In the genomic region with DNA sequence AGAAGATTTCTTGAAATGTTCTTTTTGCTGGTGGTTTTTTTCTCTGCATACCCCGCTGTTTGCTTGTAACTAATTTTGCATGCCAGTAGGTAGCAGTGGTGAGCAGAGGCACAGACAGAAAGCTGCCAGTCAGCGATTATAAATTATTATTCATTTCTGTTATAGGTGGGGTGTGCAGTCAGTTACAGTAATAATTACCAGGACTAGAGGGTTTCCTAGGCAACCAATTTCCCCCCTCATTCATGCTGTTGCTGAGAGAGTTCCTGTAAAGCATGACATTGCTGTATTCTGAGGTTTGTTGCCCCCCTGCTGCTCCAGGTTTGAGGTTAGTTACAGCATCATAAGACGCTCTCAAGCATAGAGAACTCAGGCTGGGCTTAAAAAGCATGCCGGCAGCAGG, we compare ENCODE assay signal across 9 cellular contexts.
DNase-seq lines count a peak whose midpoint lies in the region; ATAC-seq and TF ChIP-seq lines count a peak whose summit lies in the region.
"Had no signal": no experiment of that assay in that cellular context is flagged by ENCODE, and none has a peak within 500 bp of the region (broad histone marks: within the 10 kb centered on the region; RNA-seq: fewer than 3 reads in every experiment).

No MANE protein-coding gene starts in this region.

- 44 to 51% (median 48%) methylated on average over 4 of the region's 4 CpGs for WGBS in ovary, 3 donors

- TF ChIP-seq EP300 in ovary (IDR thresholded peaks at IDR 0.05): no peak

- no peak overlapping the region for H3K4me3 ChIP-seq in ovary

- no peak overlapping the region for H3K27ac Mint-ChIP-seq in activated naive CD8-positive, alpha-beta T cell treated with anti-CD3 and anti-CD28 coated beads, Interleukin-2, amount 50 U/mL, for 24 hours
- no peak overlapping the region for H3K27ac Mint-ChIP-seq in activated naive CD8-positive, alpha-beta T cell treated with anti-CD3 and anti-CD28 coated beads for 36 hours
- H3K27ac Mint-ChIP-seq in natural killer cell: peak overlapping the region in 1 of 2 donors; percentile 31
- H3K27ac Mint-ChIP-seq: activated naive CD4-positive, alpha-beta T cell treated with anti-CD3 and anti-CD28 coated beads, Interleukin-2, amount 50 U/mL, for 24 hours had no signal

- DNase-seq in activated naive CD8-positive, alpha-beta T cell treated with anti-CD3 and anti-CD28 coated beads, Interleukin-2, amount 50 U/mL, for 24 hours: no peak
- DNase-seq in activated naive CD8-positive, alpha-beta T cell treated with anti-CD3 and anti-CD28 coated beads for 36 hours: no peak
- DNase-seq in astrocyte of the hippocampus (ENCODE audit: low read depth, low spot score) (peak; percentile 67), natural killer cell (no peak), ovary (no peak)
- no peak for DNase-seq in activated T-cell treated with anti-CD3 and anti-CD28 coated beads, Interleukin-2, amount 50 U/mL, for 48 hours

- no peaks in the 10 kb centered on the region for H3K27me3 Mint-ChIP-seq in activated naive CD8-positive, alpha-beta T cell treated with anti-CD3 and anti-CD28 coated beads, Interleukin-2, amount 50 U/mL, for 24 hours
- no peaks in the 10 kb centered on the region for H3K27me3 Mint-ChIP-seq in activated naive CD8-positive, alpha-beta T cell treated with anti-CD3 and anti-CD28 coated beads for 36 hours
- H3K27me3 Mint-ChIP-seq in natural killer cell (ENCODE audit: low read depth in 2 of 2): no peaks in the 10 kb centered on the region
- H3K27me3 Mint-ChIP-seq: activated naive CD4-positive, alpha-beta T cell treated with anti-CD3 and anti-CD28 coated beads, Interleukin-2, amount 50 U/mL, for 24 hours had no signal

- peak; percentile 30 for ATAC-seq in activated naive CD8-positive, alpha-beta T cell treated with anti-CD3 and anti-CD28 coated beads, Interleukin-2, amount 50 U/mL, for 24 hours
- peak; percentile 70 for ATAC-seq in HG03457 (IDR thresholded peaks at IDR 0.05; ENCODE audit: unreplicated experiment)
- ATAC-seq in natural killer cell: peak; percentile 36 to 56 (median 49)
- ATAC-seq in HG03095 (IDR thresholded peaks at IDR 0.05; ENCODE audit: unreplicated experiment): no peak

- no peaks in the 10 kb centered on the region for H3K36me3 ChIP-seq in ovary

- no peaks in the 10 kb centered on the region for H3K9me3 ChIP-seq in ovary

- intact Hi-C loops in natural killer cell (cut with micrococcal nuclease) (no loop called here), ovary (cut with DNase I) (no loop called here)

- H3K27me3 ChIP-seq in ovary: no peaks in the 10 kb centered on the region

- no peaks in the 10 kb centered on the region for H3K9me3 Mint-ChIP-seq in activated naive CD8-positive, alpha-beta T cell treated with anti-CD3 and anti-CD28 coated beads, Interleukin-2, amount 50 U/mL, for 24 hours
- peaks cover under 1% of the 10 kb centered on the region for H3K9me3 Mint-ChIP-seq in activated naive CD8-positive, alpha-beta T cell treated with anti-CD3 and anti-CD28 coated beads for 36 hours
- no peaks in the 10 kb centered on the region for H3K9me3 Mint-ChIP-seq in natural killer cell
- H3K9me3 Mint-ChIP-seq: activated naive CD4-positive, alpha-beta T cell treated with anti-CD3 and anti-CD28 coated beads, Interleukin-2, amount 50 U/mL, for 24 hours had no signal

- peaks cover 32% of the 10 kb centered on the region for H3K4me1 Mint-ChIP-seq in activated naive CD8-positive, alpha-beta T cell treated with anti-CD3 and anti-CD28 coated beads, Interleukin-2, amount 50 U/mL, for 24 hours
- peaks cover 15% of the 10 kb centered on the region for H3K4me1 Mint-ChIP-seq in activated naive CD8-positive, alpha-beta T cell treated with anti-CD3 and anti-CD28 coated beads for 36 hours
- peaks cover 25 to 28% of the 10 kb centered on the region in 2 donors for H3K4me1 Mint-ChIP-seq in natural killer cell

- H3K27ac ChIP-seq in ovary: no peak overlapping the region

- H3K4me3 Mint-ChIP-seq in activated naive CD8-positive, alpha-beta T cell treated with anti-CD3 and anti-CD28 coated beads, Interleukin-2, amount 50 U/mL, for 24 hours: no peak overlapping the region
- no peak overlapping the region for H3K4me3 Mint-ChIP-seq in activated naive CD8-positive, alpha-beta T cell treated with anti-CD3 and anti-CD28 coated beads for 36 hours
- no peak overlapping the region for H3K4me3 Mint-ChIP-seq in natural killer cell
- H3K4me3 Mint-ChIP-seq: activated naive CD4-positive, alpha-beta T cell treated with anti-CD3 and anti-CD28 coated beads, Interleukin-2, amount 50 U/mL, for 24 hours had no signal

- no peak for TF ChIP-seq POLR2A in ovary (IDR thresholded peaks at IDR 0.05)

- H3K36me3 Mint-ChIP-seq in activated naive CD8-positive, alpha-beta T cell treated with anti-CD3 and anti-CD28 coated beads, Interleukin-2, amount 50 U/mL, for 24 hours (ENCODE audit: low read depth): peaks cover 9% of the 10 kb centered on the region
- H3K36me3 Mint-ChIP-seq in activated naive CD8-positive, alpha-beta T cell treated with anti-CD3 and anti-CD28 coated beads for 36 hours: peaks cover 14% of the 10 kb centered on the region
- no peaks in the 10 kb centered on the region for H3K36me3 Mint-ChIP-seq in natural killer cell

- TF ChIP-seq CTCF in natural killer cell (IDR thresholded peaks at IDR 0.05) (peak; percentile 15), ovary (IDR thresholded peaks at IDR 0.05) (no peak)

- no peaks in the 10 kb centered on the region for H3K4me1 ChIP-seq in ovary (ENCODE audit: insufficient read depth)
